Comparison of ENCODE assay signal across 21 cellular contexts in the genomic region with DNA sequence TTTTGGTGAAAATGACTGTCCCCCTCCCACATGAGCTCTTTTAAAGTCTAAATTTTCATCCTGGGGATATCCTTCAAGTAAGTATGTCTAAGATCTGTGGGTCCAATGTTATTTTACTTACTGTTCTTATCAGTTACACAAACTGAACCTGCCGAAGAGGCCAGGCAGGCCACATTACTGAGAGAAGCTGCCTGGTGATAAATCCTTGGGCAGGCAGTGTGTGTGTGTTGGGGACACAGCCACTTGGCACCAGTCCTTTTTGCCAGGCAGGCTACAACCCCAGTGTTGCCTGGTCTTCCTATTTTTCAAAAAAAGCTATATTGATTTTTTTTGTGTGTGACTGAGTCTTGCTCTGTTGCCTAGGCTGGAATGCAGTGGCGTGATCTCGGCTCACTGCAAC. TPM values are rescaled to one million over a fixed set of nuclear protein-coding genes. Genes with fewer than 3 reads are reported as not detected.
A peak's percentile ranks its signal among the peaks of the same experiment; 100 is the strongest.
DNase-seq lines count a peak whose midpoint lies in the region; ATAC-seq, FAIRE-seq and TF ChIP-seq lines count a peak whose summit lies in the region.
"Had no signal": no experiment of that assay in that cellular context is flagged by ENCODE, and none has a peak within 500 bp of the region (broad histone marks: within the 10 kb centered on the region; RNA-seq: fewer than 3 reads in every experiment).

No MANE protein-coding gene starts in this region.

- no peaks in the 10 kb centered on the region for H4K20me1 ChIP-seq in IMR-90 (ENCODE audit: insufficient read depth, low read length)
- H4K20me1 ChIP-seq in K562 (replicated peaks; ENCODE audit: control insufficient read depth, insufficient read depth, low read length) = no peaks in the 10 kb centered on the region

- H3K27me3 ChIP-seq in IMR-90 (ENCODE audit: control insufficient read depth, insufficient read depth, low read length) (no peaks in the 10 kb centered on the region), K562 (ENCODE audit: control insufficient read depth in 2 of 2, insufficient read depth in 2 of 2, low read length in 2 of 2) (no peaks in the 10 kb centered on the region)
- H3K27me3 ChIP-seq: left lung had no signal

- H3K4me3 ChIP-seq in IMR-90 (ENCODE audit: insufficient read depth, low read depth, low read length) (no peak overlapping the region), K562 (no peak overlapping the region)
- H3K4me3 ChIP-seq: GM12878, left lung, SK-N-MC had no signal

- H3K27ac ChIP-seq in IMR-90 (ENCODE audit: insufficient read depth, low read length) = peak overlapping the region; percentile 30; the same call in 1 of the 2 replicates
- peak overlapping the region; percentile 60; the same call in 1 of the 3 replicates for H3K27ac ChIP-seq in K562 (ENCODE audit: extremely low read depth, low read depth, low read length)
- H3K27ac ChIP-seq: SK-N-MC had no signal

- TF ChIP-seq EP300 in K562 (IDR thresholded peaks at IDR 0.05; ENCODE audit: low read length) = no peak

- H2BK120ac ChIP-seq in IMR-90 (ENCODE audit: low read depth, low read length) = no peak overlapping the region

- no peak overlapping the region for H4K91ac ChIP-seq in IMR-90 (ENCODE audit: insufficient read depth, low read depth, low read length)

- H3K4me1 Mint-ChIP-seq in stimulated activated effector memory CD8-positive, alpha-beta T cell treated with anti-CD3 and anti-CD28 coated beads, Interleukin-12 subunit alpha, Interleukin-12 subunit beta, amount 100 ng/mL, for 72 hours = peaks cover 51% of the 10 kb centered on the region

- H3K9me3 ChIP-seq in IMR-90 (ENCODE audit: control insufficient read depth, insufficient read depth, low read length) (no peaks in the 10 kb centered on the region), K562 (replicated peaks; ENCODE audit: control insufficient read depth, insufficient read depth, low read depth, low read length) (no peaks in the 10 kb centered on the region)
- H3K9me3 ChIP-seq: left lung had no signal

- no peak overlapping the region for H2BK20ac ChIP-seq in IMR-90 (ENCODE audit: low read depth, low read length)

- H3K27ac Mint-ChIP-seq in stimulated activated effector memory CD8-positive, alpha-beta T cell treated with anti-CD3 and anti-CD28 coated beads, Interleukin-12 subunit alpha, Interleukin-12 subunit beta, amount 100 ng/mL, for 72 hours = peak overlapping the region; percentile 69
- H3K27ac Mint-ChIP-seq: activated CD8-positive, alpha-beta memory T cell treated with anti-CD3 and anti-CD28 coated beads, Interleukin-2, amount 10 ng/mL, durations not matched to agents 7 days and 5 days had no signal

- intact Hi-C loops in IMR-90 (cut with micrococcal nuclease) (no loop called here), K562 (cut with micrococcal nuclease) (no loop called here)

- peaks cover 34 to 78% of the 10 kb centered on the region in 2 experiments for H3K79me1 ChIP-seq in IMR-90 (ENCODE audit: low read depth in 1 of 2, low read length in 2 of 2)

- WGBS in IMR-90 (ENCODE audit: extremely low coverage in 2 of 2, insufficient read length in 1 of 2), 2 experiments = no CpG with 5 or more reads among the region's 3 CpGs
- WGBS in K562 (ENCODE audit: insufficient coverage, low coverage, missing lambda C conversion rate) = 61% methylated on average over 3 of the region's 3 CpGs

- H3K56ac ChIP-seq in IMR-90 (ENCODE audit: extremely low read depth, insufficient read depth, low read length) = no peak overlapping the region

- FAIRE-seq in K562 (lab: Jason Lieb, UNC) = peak; percentile 61
- FAIRE-seq: frontal cortex, GM12878 had no signal

- no peak overlapping the region for H3K14ac ChIP-seq in IMR-90 (replicated peaks; ENCODE audit: low read depth, low read length)

- peak overlapping the region; percentile 27 for H4K5ac ChIP-seq in IMR-90 (ENCODE audit: low read depth, low read length)

- TF ChIP-seq RAD21 in IMR-90 (IDR thresholded peaks at IDR 0.05; ENCODE audit: low read length) (no peak), K562 (CRISPR knock-in tag; conservative IDR thresholded peaks at IDR 0.05 in 1 of 2, IDR thresholded peaks at IDR 0.05 in 1 of 2) (no peak)

- no peak overlapping the region for H2AK9ac ChIP-seq in IMR-90 (replicated peaks; ENCODE audit: low read depth, low read length, poor library complexity)

- H3K36me3 Mint-ChIP-seq in stimulated activated effector memory CD8-positive, alpha-beta T cell treated with anti-CD3 and anti-CD28 coated beads, Interleukin-12 subunit alpha, Interleukin-12 subunit beta, amount 100 ng/mL, for 72 hours = peaks cover 81% of the 10 kb centered on the region

- H3K9ac ChIP-seq in IMR-90 (ENCODE audit: low read depth, low read length) (no peak overlapping the region), K562 (ENCODE audit: insufficient read depth in 1 of 2, low read depth in 2 of 2, low read length in 2 of 2) (peak overlapping the region in 1 of 2 experiments; percentile 22; a peak in 2 of 4 replicates)

- no peaks in the 10 kb centered on the region for H3K9me3 Mint-ChIP-seq in stimulated activated effector memory CD8-positive, alpha-beta T cell treated with anti-CD3 and anti-CD28 coated beads, Interleukin-12 subunit alpha, Interleukin-12 subunit beta, amount 100 ng/mL, for 72 hours
- H3K9me3 Mint-ChIP-seq: dendritic cell treated with granulocyte-macrophage colony-stimulating factor and Interleukin-4, amounts not matched to agents 40 ng/mL and 50 ng/mL, for 4 days had no signal

- H2AFZ ChIP-seq in IMR-90 (replicated peaks; ENCODE audit: low read length, poor library complexity) (no peak overlapping the region), K562 (ENCODE audit: low read depth, low read length) (peak overlapping the region; percentile 61)

- no peak overlapping the region for H3K4me2 ChIP-seq in IMR-90 (ENCODE audit: low read depth, low read length)
- peak overlapping the region; percentile 5; the same call in 1 of the 2 replicates for H3K4me2 ChIP-seq in K562 (ENCODE audit: insufficient read depth, low read length)

- H3K36me3 ChIP-seq in IMR-90 (ENCODE audit: control insufficient read depth, insufficient read depth, low read length) (peaks cover 30% of the 10 kb centered on the region), K562 (ENCODE audit: control insufficient read depth, insufficient read depth, low read length) (peaks cover 3% of the 10 kb centered on the region; the same call in 2 of the 3 replicates)

- no peak overlapping the region for H3K23ac ChIP-seq in IMR-90 (ENCODE audit: low read depth, low read length)

- BruUV-seq in IMR-90 (replicated peaks; lab: Mats Ljungman, UMichigan) = no TSS peak
- BruUV-seq in K562 (replicated peaks; lab: Mats Ljungman, UMichigan) = no TSS peak

- TF ChIP-seq POLR2A in IMR-90 (IDR thresholded peaks at IDR 0.05; ENCODE audit: low read depth, low read length) (no peak), K562 (conservative IDR thresholded peaks at IDR 0.05) (no peak)

- CTCF ChIA-PET in IMR-90 (lab: Yijun Ruan, JAX) (interaction anchor here (0.7 to 1.1 kb wide), 3 partner anchors 11 to 72 kb away, joined by 3 to 5 read pairs (median 3); no protein-coding TSS in a partner anchor), K562 (lab: Yijun Ruan, JAX; ENCODE audit: low intra/inter-chr PET ratio) (no interaction called here)

- DNase-seq in IMR-90 (no peak), K562 (ENCODE audit: extremely low read depth in 1 of 4, low spot score in 3 of 4) (peak in 2 of 4 experiments; percentile 51 to 58), left lobe of liver (ENCODE audit: low spot score) (peak; percentile 59), NCI-H2081 (lab: John Stamatoyannopoulos, UW) (no peak)
- DNase-seq in stimulated activated effector memory CD8-positive, alpha-beta T cell treated with anti-CD3 and anti-CD28 coated beads, Interleukin-12 subunit alpha, Interleukin-12 subunit beta, amount 100 ng/mL, for 72 hours (ENCODE audit: low spot score in 2 of 2) = no peak
- DNase-seq in stimulated activated CD4-positive, alpha-beta T cell treated with anti-CD3 and anti-CD28 coated beads, Interleukin-4, amount 100 ng/mL, for 1 hour = no peak
- DNase-seq: activated CD8-positive, alpha-beta memory T cell treated with anti-CD3 and anti-CD28 coated beads, Interleukin-2, amount 10 ng/mL, durations not matched to agents 7 days and 5 days; activated gamma-delta T cell treated with Interleukin-2 at 50 U/mL for 16 hours; GDM1; left lung; NCI-H1417; NCI-H82; substantia nigra; T-helper 9 cell had no signal

- no peak overlapping the region for H2BK5ac ChIP-seq in IMR-90 (ENCODE audit: low read depth, low read length, poor library complexity, severe bottlenecking)

- TF ChIP-seq CTCF in IMR-90 (conservative IDR thresholded peaks at IDR 0.05; ENCODE audit: low read depth, low read length) (no peak), K562 (IDR thresholded peaks at IDR 0.05 in 2 of 3, conservative IDR thresholded peaks at IDR 0.05 in 1 of 3; ENCODE audit: insufficient read depth in 2 of 3, low read depth in 1 of 3, low read length in 3 of 3) (no peak)

- H2BK15ac ChIP-seq in IMR-90 (ENCODE audit: low read depth, low read length) = no peak overlapping the region

- dilution Hi-C loops in IMR-90 (cut with HindIII; ENCODE audit: low sequenced_read_pairs, unreplicated experiment) = no loop called here

- H3K9me1 ChIP-seq in IMR-90 (ENCODE audit: insufficient read depth, low read length) (peaks cover 5% of the 10 kb centered on the region), K562 (ENCODE audit: control insufficient read depth, insufficient read depth, low read length) (no peaks in the 10 kb centered on the region)

- H3K4me3 Mint-ChIP-seq in stimulated activated effector memory CD8-positive, alpha-beta T cell treated with anti-CD3 and anti-CD28 coated beads, Interleukin-12 subunit alpha, Interleukin-12 subunit beta, amount 100 ng/mL, for 72 hours = no peak overlapping the region
- H3K4me3 Mint-ChIP-seq: activated CD8-positive, alpha-beta memory T cell treated with anti-CD3 and anti-CD28 coated beads, Interleukin-2, amount 10 ng/mL, durations not matched to agents 7 days and 5 days; dendritic cell treated with granulocyte-macrophage colony-stimulating factor and Interleukin-4, amounts not matched to agents 40 ng/mL and 50 ng/mL, for 4 days had no signal

- H2AK5ac ChIP-seq in IMR-90 (ENCODE audit: low read depth, low read length) = no peak overlapping the region

- no peak for ATAC-seq in IMR-90 (ENCODE audit: low read depth)
- ATAC-seq in K562 = peak; percentile 75
- peak; percentile 64 for ATAC-seq in left lobe of liver
- no peak for ATAC-seq in stimulated activated effector memory CD8-positive, alpha-beta T cell treated with anti-CD3 and anti-CD28 coated beads, Interleukin-12 subunit alpha, Interleukin-12 subunit beta, amount 100 ng/mL, for 72 hours
- no peak for ATAC-seq in GM21367 (IDR thresholded peaks at IDR 0.05; ENCODE audit: unreplicated experiment)
- ATAC-seq: activated CD4-positive, CD25-positive, alpha-beta regulatory T cell treated with anti-CD3 and anti-CD28 coated beads, Interleukin-2, amount 50 U/mL, for 24 hours; activated CD8-positive, alpha-beta memory T cell treated with anti-CD3 and anti-CD28 coated beads, Interleukin-2, amount 10 ng/mL, durations not matched to agents 7 days and 5 days; GM12878; left lung; Panc1 had no signal

- H3K4me1 ChIP-seq in IMR-90 (ENCODE audit: control insufficient read depth, insufficient read depth, low read length) (peaks cover 18% of the 10 kb centered on the region), K562 (replicated peaks in 1 of 2; ENCODE audit: control insufficient read depth in 2 of 2, insufficient read depth in 2 of 2, low read length in 2 of 2) (peaks cover 6 to 28% of the 10 kb centered on the region in 2 experiments; a peak in 4 of 5 replicates)

- H3K79me2 ChIP-seq in K562 (ENCODE audit: control insufficient read depth, insufficient read depth, low read length) = no peaks in the 10 kb centered on the region

- POLR2A ChIA-PET in IMR-90 (lab: Charles Lee; ENCODE audit: unreplicated experiment) (interaction anchor here (0.6 kb wide), 1 partner anchor 70 kb away, joined by 4 read pairs; no protein-coding TSS in a partner anchor), K562 (lab: Yijun Ruan, JAX) (interaction anchor here (0.8 to 1.1 kb wide), 5 partner anchors 12 to 125 kb away, joined by 3 to 5 read pairs (median 3); no protein-coding TSS in a partner anchor)

- peak overlapping the region; percentile 42; the same call in 1 of the 2 replicates for H3K4ac ChIP-seq in IMR-90 (ENCODE audit: low read depth, low read length)

- in situ Hi-C loops in IMR-90 (cut with MboI; ENCODE audit: low sequenced_read_pairs) (no loop called here), K562 (cut with MboI) (no loop called here)

- H3K18ac ChIP-seq in IMR-90 (ENCODE audit: low read depth, low read length) = no peak overlapping the region

- peak overlapping the region in 1 of 2 experiments; percentile 54; a peak in 2 of 4 replicates for H4K8ac ChIP-seq in IMR-90 (ENCODE audit: low read depth in 2 of 2, low read length in 2 of 2)

RNA-seq across cellular contexts. Expression of gene RASA2, which starts 50.6 kb away (rescaled TPM):
- total RNA-seq in IMR-90 (2012; rRNA removed) (14.0 and 22.5 TPM in 2 replicates), K562 (2014; rRNA removed) (6.1 and 6.6 TPM in 2 replicates), K562 (2014; rRNA removed; fragmentation: Illumina TruSeq; extraction: Trizol) (12.8 and 13.4 TPM in 2 replicates), K562 (2015; rRNA removed; fragmentation: Illumina TruSeq; extraction: Trizol) (10.0 and 11.3 TPM in 2 replicates), K562 (2021) (10.4 and 14.1 TPM in 2 replicates), left lobe of liver (3.7 TPM)
- polyA plus RNA-seq in IMR-90 (2012; rRNA removed) (4.4 and 6.1 TPM in 2 replicates), K562 (2011; rRNA removed) (7.6 and 9.5 TPM in 2 replicates), K562 (2014; fragmentation: Illumina TruSeq; extraction: Trizol) (7.6 and 9.7 TPM in 2 replicates), K562 (2014; fragmentation: Nextera tagmentation; extraction: Ambion mirVana) (1 to 10 TPM; 2.0 to 2.7 TPM), K562 (2014; rRNA removed) (6.2 TPM in 2 replicates)
- 0.53 and 0.65 TPM in 2 replicates for polyA plus RNA-seq in IMR-90 (2012; cell fraction: cytosol; rRNA removed)
- polyA plus RNA-seq in IMR-90 (2012; cell fraction: nucleus; rRNA removed; ENCODE audit: low replicate concordance) = 2.9 and 24.7 TPM in 2 replicates
- total RNA-seq in K562 (2011; cell fraction: chromatin; rRNA removed; ENCODE audit: low replicate concordance) = 7.2 and 29.1 TPM in 2 replicates
- total RNA-seq in K562 (2011; cell fraction: nucleolus; rRNA removed) = 4.7 and 8.2 TPM in 2 replicates
- 9.2 and 13.4 TPM in 2 replicates for total RNA-seq in K562 (2011; cell fraction: nucleoplasm; rRNA removed)
- 1.2 and 2.7 TPM in 2 replicates for polyA plus RNA-seq in K562 (2011; cell fraction: cytosol; rRNA removed)
- polyA plus RNA-seq in K562 (2011; cell fraction: nucleus; rRNA removed) = 7.1 and 10.2 TPM in 2 replicates
- polyA plus RNA-seq in K562 (2012) = 4.0 and 5.3 TPM in 2 replicates
- polyA minus RNA-seq in K562 (2011; rRNA and poly(A)+ RNA removed) = 9.3 and 12.8 TPM in 2 replicates
- polyA minus RNA-seq in K562 (2011; cell fraction: cytosol; rRNA and poly(A)+ RNA removed) = 4.0 and 4.8 TPM in 2 replicates
- polyA minus RNA-seq in K562 (2011; cell fraction: nucleus; rRNA and poly(A)+ RNA removed) = 5.3 and 11.9 TPM in 2 replicates

Comparison
In these comparisons a context has a peak if more than half of its experiments do, and no peak if none do; other contexts are left out.
1. ATAC-seq: peak in K562 (single experiment) and left lobe of liver (single experiment); none in IMR-90 (single experiment), stimulated activated effector memory CD8-positive, alpha-beta T cell treated with anti-CD3 and anti-CD28 coated beads, Interleukin-12 subunit alpha, Interleukin-12 subunit beta, amount 100 ng/mL, for 72 hours (single experiment) and GM21367 (single experiment).